16 cellular contexts compared by ENCODE assay signal in genomic region chrX:38871129-38872029, GRCh38.
A peak's percentile ranks its signal among the peaks of the same experiment; 100 is the strongest.
DNase-seq lines count a peak whose midpoint lies in the region; ATAC-seq, FAIRE-seq and TF ChIP-seq lines count a peak whose summit lies in the region.
"Had no signal": no experiment of that assay in that cellular context is flagged by ENCODE, and none has a peak within 500 bp of the region (broad histone marks: within the 10 kb centered on the region; RNA-seq: fewer than 3 reads in every experiment).

No MANE protein-coding gene starts in this region.

- no peak overlapping the region for H3K4me2 ChIP-seq in trophoblast cell (ENCODE audit: low read length)

- H3K4me3 ChIP-seq in trophoblast cell (ENCODE audit: low read depth, low read length), result no peak overlapping the region
- H3K4me3 ChIP-seq in dorsolateral prefrontal cortex, result no peak overlapping the region

- CTCF ChIA-PET in RWPE1 (lab: Yijun Ruan, JAX), result no interaction called here

- TF ChIP-seq CTCF in RWPE1 (conservative IDR thresholded peaks at IDR 0.05; ENCODE audit: low read depth) (no peak), dorsolateral prefrontal cortex (IDR thresholded peaks at IDR 0.05 in 54 of 56, conservative IDR thresholded peaks at IDR 0.05 in 2 of 56; ENCODE audit: low read depth in 1 of 56, partially characterized antibody in 56 of 56) (no peak)

- no peak overlapping the region for H3K4ac ChIP-seq in trophoblast cell (ENCODE audit: low read depth, low read length)

- H4K91ac ChIP-seq in trophoblast cell (ENCODE audit: low read depth, low read length), result peak overlapping the region; percentile 47

- H3K23ac ChIP-seq in trophoblast cell (ENCODE audit: low read length), result no peak overlapping the region

- no peak for ATAC-seq in HG02885 (IDR thresholded peaks at IDR 0.05; ENCODE audit: poor library complexity, unreplicated experiment)
- ATAC-seq: stimulated activated naive CD8-positive, alpha-beta T cell treated with anti-CD3 and anti-CD28 coated beads, Interleukin-15, Interleukin-2, amounts not matched to agents 100 U/mL and 50 U/mL, for 24 hours had no signal

- DNase-seq in GM18507 (ENCODE audit: extremely low spot score, insufficient read length, low read depth), result no peak
- peak; percentile 57 for DNase-seq in NCI-H345 (lab: John Stamatoyannopoulos, UW)
- DNase-seq in epithelial cell of prostate (ENCODE audit: low read depth, low spot score), result no peak
- DNase-seq in trophoblast cell, result peak in 1 of 2 donors; percentile 38
- DNase-seq in RWPE1 (ENCODE audit: low spot score), result no peak
- no peak for DNase-seq in dorsolateral prefrontal cortex
- DNase-seq: activated T-cell treated with anti-CD3 and anti-CD28 coated beads, Interleukin-2, amount 50 U/mL, for 48 hours; BE2C; central memory CD4-positive, alpha-beta T cell; DMS79 treated with DMSO at 0.1 percent for 48 hours; NCI-H2029 treated with DMSO at 0.1 percent for 48 hours; OCI-M1; stimulated activated naive CD8-positive, alpha-beta T cell treated with anti-CD3 and anti-CD28 coated beads, Interleukin-15, Interleukin-2, amounts not matched to agents 100 U/mL and 50 U/mL, for 24 hours had no signal

- no CpG with 5 or more reads among the region's 5 CpGs for WGBS in trophoblast cell (ENCODE audit: extremely low coverage, insufficient coverage, insufficient read length)

- H3K9ac ChIP-seq in trophoblast cell (ENCODE audit: low read length), result no peak overlapping the region

- intact Hi-C loops in dorsolateral prefrontal cortex (cut with DNase I), result no loop called here

- peak overlapping the region; percentile 13 for H3K27ac ChIP-seq in epithelial cell of prostate
- H3K27ac ChIP-seq in trophoblast cell (ENCODE audit: low read depth, low read length), result peak overlapping the region; percentile 40
- no peak overlapping the region for H3K27ac ChIP-seq in RWPE1
- H3K27ac ChIP-seq in dorsolateral prefrontal cortex, result no peak overlapping the region
- H3K27ac ChIP-seq: foreskin keratinocyte had no signal

- no peaks in the 10 kb centered on the region for H3K79me2 ChIP-seq in trophoblast cell (ENCODE audit: control insufficient read depth, insufficient read depth, low read length, poor library complexity)

- no peaks in the 10 kb centered on the region for H3K27me3 ChIP-seq in trophoblast cell (ENCODE audit: insufficient read depth, low read length)
- peaks cover 0 to 52% (median 14%) of the 10 kb centered on the region in 45 donors for H3K27me3 ChIP-seq in dorsolateral prefrontal cortex
- H3K27me3 ChIP-seq: BE2C, foreskin keratinocyte had no signal

- peak overlapping the region; percentile 30 for H4K12ac ChIP-seq in trophoblast cell (ENCODE audit: low read depth, low read length)

- no peak overlapping the region for H2AK5ac ChIP-seq in trophoblast cell (ENCODE audit: low read length)

- H3K79me1 ChIP-seq in trophoblast cell (ENCODE audit: low read length), result peaks cover 4% of the 10 kb centered on the region

- H3K14ac ChIP-seq in trophoblast cell (ENCODE audit: low read length), result no peak overlapping the region

- POLR2A ChIA-PET in RWPE1 (lab: Yijun Ruan, JAX; ENCODE audit: low non-redundant PET), result no interaction called here

- H2BK12ac ChIP-seq in trophoblast cell (ENCODE audit: low read length), result peak overlapping the region; percentile 22

- H2AFZ ChIP-seq in trophoblast cell (ENCODE audit: insufficient read depth, low read length, poor library complexity), result no peak overlapping the region

- no peaks in the 10 kb centered on the region for H3K9me3 ChIP-seq in trophoblast cell (ENCODE audit: insufficient read depth, low read depth, low read length)
- H3K9me3 ChIP-seq: BE2C had no signal

- H4K8ac ChIP-seq in trophoblast cell (ENCODE audit: low read depth, low read length), result peak overlapping the region; percentile 28

- H3K18ac ChIP-seq in trophoblast cell (ENCODE audit: low read length), result no peak overlapping the region

- no peaks in the 10 kb centered on the region for H3K36me3 ChIP-seq in trophoblast cell (ENCODE audit: control insufficient read depth in 1 of 2, insufficient read depth in 2 of 2, low read length in 2 of 2)
- H3K36me3 ChIP-seq: BE2C had no signal

- H2BK5ac ChIP-seq in trophoblast cell (ENCODE audit: low read depth, low read length, poor library complexity), result peak overlapping the region; percentile 56

- H2BK120ac ChIP-seq in trophoblast cell (ENCODE audit: insufficient read depth, low read length, poor library complexity), result peak overlapping the region; percentile 43

- peaks cover 8 to 13% of the 10 kb centered on the region in 2 experiments for H3K4me1 ChIP-seq in trophoblast cell (ENCODE audit: control insufficient read depth in 1 of 2, insufficient read depth in 2 of 2, low read length in 2 of 2)
- H3K4me1 ChIP-seq: BE2C had no signal

- FAIRE-seq in GM18507 (lab: Jason Lieb, UNC), result peak; percentile 63
- FAIRE-seq: islet of Langerhans had no signal

Comparison
In these comparisons a context has a peak if more than half of its experiments do, and no peak if none do; other contexts are left out.
1. H3K27ac ChIP-seq: peak in epithelial cell of prostate (single experiment) and trophoblast cell (single experiment); none in RWPE1 (single experiment) and dorsolateral prefrontal cortex (0 of 59).